In genomic region chr13:21913010-21913409, GRCh38 we compare ENCODE assay signal across 12 cellular contexts.
A peak's percentile ranks its signal among the peaks of the same experiment; 100 is the strongest.
DNase-seq lines count a peak whose midpoint lies in the region; ATAC-seq and TF ChIP-seq lines count a peak whose summit lies in the region.
"Had no signal": no experiment of that assay in that cellular context is flagged by ENCODE, and none has a peak within 500 bp of the region (broad histone marks: within the 10 kb centered on the region; RNA-seq: fewer than 3 reads in every experiment).

No MANE protein-coding gene starts in this region.

- no peak for ATAC-seq in activated CD4-positive, alpha-beta T cell treated with anti-CD3 and anti-CD28 coated beads for 36 hours
- no peak for ATAC-seq in PC-3
- ATAC-seq: T-helper 17 cell had no signal

- TF ChIP-seq CTCF in WERI-Rb-1 (IDR thresholded peaks at IDR 0.05; ENCODE audit: low read depth, low read length) (peak; percentile 33; the same call in 1 of the 2 replicates), progenitor cell of endocrine pancreas (IDR thresholded peaks at IDR 0.05; ENCODE audit: unreplicated experiment) (peak; percentile 40), PC-3 (conservative IDR thresholded peaks at IDR 0.05; ENCODE audit: low read depth, low read length) (no peak), MCF 10A (IDR thresholded peaks at IDR 0.05; ENCODE audit: unreplicated experiment) (no peak)

- no peak overlapping the region for H3K27ac Mint-ChIP-seq in activated CD4-positive, alpha-beta T cell treated with anti-CD3 and anti-CD28 coated beads for 36 hours
- no peak overlapping the region for H3K27ac Mint-ChIP-seq in progenitor cell of endocrine pancreas
- H3K27ac Mint-ChIP-seq in MCF 10A (ENCODE audit: low read depth, unreplicated experiment), result no peak overlapping the region
- H3K27ac Mint-ChIP-seq: dendritic cell treated with granulocyte-macrophage colony-stimulating factor and Interleukin-4, amounts not matched to agents 40 ng/mL and 50 ng/mL, for 4 days; T-helper 17 cell had no signal

- H3K27me3 Mint-ChIP-seq in activated CD4-positive, alpha-beta T cell treated with anti-CD3 and anti-CD28 coated beads for 36 hours, result peaks cover 2% of the 10 kb centered on the region
- H3K27me3 Mint-ChIP-seq in progenitor cell of endocrine pancreas (peaks cover 12% of the 10 kb centered on the region), MCF 10A (ENCODE audit: insufficient read depth, unreplicated experiment) (no peaks in the 10 kb centered on the region)
- H3K27me3 Mint-ChIP-seq: dendritic cell treated with granulocyte-macrophage colony-stimulating factor and Interleukin-4, amounts not matched to agents 40 ng/mL and 50 ng/mL, for 4 days had no signal

- H3K36me3 ChIP-seq in WERI-Rb-1, result no peaks in the 10 kb centered on the region
- no peaks in the 10 kb centered on the region for H3K36me3 ChIP-seq in PC-3 (ENCODE audit: low read depth, low read length)
- H3K36me3 ChIP-seq: MG63 had no signal

- H3K9me3 Mint-ChIP-seq in activated CD4-positive, alpha-beta T cell treated with anti-CD3 and anti-CD28 coated beads for 36 hours (ENCODE audit: low read depth), result no peaks in the 10 kb centered on the region
- H3K9me3 Mint-ChIP-seq in progenitor cell of endocrine pancreas (ENCODE audit: low read depth) (no peaks in the 10 kb centered on the region), MCF 10A (ENCODE audit: unreplicated experiment) (no peaks in the 10 kb centered on the region)
- H3K9me3 Mint-ChIP-seq: dendritic cell treated with granulocyte-macrophage colony-stimulating factor and Interleukin-4, amounts not matched to agents 40 ng/mL and 50 ng/mL, for 4 days had no signal

- in situ Hi-C loops in KBM-7 (cut with MboI; ENCODE audit: low pct_unique_long_range_greater_than_20kb, low sequenced_read_pairs), result no loop called here

- no peaks in the 10 kb centered on the region for H3K36me3 Mint-ChIP-seq in activated CD4-positive, alpha-beta T cell treated with anti-CD3 and anti-CD28 coated beads for 36 hours (ENCODE audit: low read depth)
- H3K36me3 Mint-ChIP-seq in progenitor cell of endocrine pancreas (ENCODE audit: insufficient read depth), result no peaks in the 10 kb centered on the region
- no peaks in the 10 kb centered on the region for H3K36me3 Mint-ChIP-seq in MCF 10A (ENCODE audit: insufficient read depth, unreplicated experiment)

- no peak overlapping the region for H3K4me2 ChIP-seq in PC-3 (ENCODE audit: low read length)

- no peak overlapping the region for H3K9ac ChIP-seq in PC-3 (ENCODE audit: low read length)

- CTCF ChIA-PET in activated CD4-positive, alpha-beta T cell treated with anti-CD3 and anti-CD28 coated beads for 36 hours (lab: Charles Lee), result interaction anchor here (0.6 to 1.3 kb wide), 4 partner anchors 10 to 47 kb away, joined by 3 read pairs; no protein-coding TSS in a partner anchor
- CTCF ChIA-PET in PC-3 (lab: Charles Lee), result no interaction called here
- CTCF ChIA-PET in MCF 10A (lab: Yijun Ruan, JAX), result interaction anchor here (0.7 to 1.3 kb wide), 2 partner anchors 21 to 306 kb away, joined by 3 read pairs; no protein-coding TSS in a partner anchor

- no peaks in the 10 kb centered on the region for H3K4me1 ChIP-seq in PC-3 (ENCODE audit: insufficient read depth, low read length)

- DNase-seq in activated CD4-positive, alpha-beta T cell treated with anti-CD3 and anti-CD28 coated beads for 36 hours, result peak; percentile 22
- no peak for DNase-seq in activated CD4-positive, alpha-beta T cell treated with anti-CD3 and anti-CD28 coated beads, Interleukin-2, amount 50 U/mL, for 1 hour
- DNase-seq in KBM-7, result peak; percentile 51
- DNase-seq in WERI-Rb-1, result no peak
- DNase-seq in progenitor cell of endocrine pancreas (ENCODE audit: low spot score, unreplicated experiment), result no peak
- DNase-seq in PC-3, result no peak
- DNase-seq in NCI-H2196 (lab: John Stamatoyannopoulos, UW; ENCODE audit: unreplicated experiment), result no peak
- no peak for DNase-seq in MCF 10A (ENCODE audit: unreplicated experiment)
- DNase-seq: foreskin melanocyte, MG63, T-helper 17 cell had no signal

- H3K9me2 ChIP-seq in PC-3 (replicated peaks; ENCODE audit: low read length), result no peaks in the 10 kb centered on the region

- H3K27me3 ChIP-seq in WERI-Rb-1 (ENCODE audit: insufficient read depth, low read depth, severe bottlenecking), result peaks cover 96% of the 10 kb centered on the region
- peaks cover 6% of the 10 kb centered on the region; the same call in 1 of the 2 replicates for H3K27me3 ChIP-seq in PC-3 (ENCODE audit: low read length)
- H3K27me3 ChIP-seq: MG63 had no signal

- H3K27ac ChIP-seq in WERI-Rb-1 (no peak overlapping the region), PC-3 (ENCODE audit: low read length) (no peak overlapping the region)

- POLR2A ChIA-PET in activated CD4-positive, alpha-beta T cell treated with anti-CD3 and anti-CD28 coated beads for 36 hours (lab: Charles Lee), result no interaction called here
- POLR2A ChIA-PET in PC-3 (lab: Charles Lee; ENCODE audit: unreplicated experiment) (no interaction called here), MCF 10A (lab: Yijun Ruan, JAX) (no interaction called here)

- intact Hi-C loops in activated CD4-positive, alpha-beta T cell treated with anti-CD3 and anti-CD28 coated beads for 36 hours (cut with DNase I, micrococcal nuclease), result loop anchor here (2.0 to 5.0 kb wide), 2 partner anchors 364 to 366 kb away; no protein-coding TSS in a partner anchor
- intact Hi-C loops in PC-3 (cut with micrococcal nuclease) (no loop called here), MCF 10A (cut with micrococcal nuclease) (loop anchor here (10.0 kb wide), 1 partner anchor 192 kb away; no protein-coding TSS in a partner anchor)

- H4K20me1 ChIP-seq in PC-3 (ENCODE audit: low read length), result no peaks in the 10 kb centered on the region

- no peak overlapping the region for H3K4me3 ChIP-seq in WERI-Rb-1 (ENCODE audit: low read depth, low read length)
- no peak overlapping the region for H3K4me3 ChIP-seq in PC-3 (ENCODE audit: low read length)
- H3K4me3 ChIP-seq: MG63 had no signal

- no peak overlapping the region for H3K4me3 Mint-ChIP-seq in activated CD4-positive, alpha-beta T cell treated with anti-CD3 and anti-CD28 coated beads for 36 hours
- no peak overlapping the region for H3K4me3 Mint-ChIP-seq in progenitor cell of endocrine pancreas (ENCODE audit: low read depth)
- no peak overlapping the region for H3K4me3 Mint-ChIP-seq in MCF 10A (ENCODE audit: unreplicated experiment)
- H3K4me3 Mint-ChIP-seq: dendritic cell treated with granulocyte-macrophage colony-stimulating factor and Interleukin-4, amounts not matched to agents 40 ng/mL and 50 ng/mL, for 4 days; T-helper 17 cell had no signal

- no peaks in the 10 kb centered on the region for H3K79me2 ChIP-seq in PC-3 (ENCODE audit: low read length)

- no TSS peak for BruUV-seq in PC-3 (replicated peaks; lab: Mats Ljungman, UMichigan)
- no TSS peak for BruUV-seq in MCF 10A (replicated peaks; lab: Mats Ljungman, UMichigan)

- no peaks in the 10 kb centered on the region for H3F3A ChIP-seq in PC-3 (ENCODE audit: low read length, unreplicated experiment)

- no peaks in the 10 kb centered on the region for H3K4me1 Mint-ChIP-seq in activated CD4-positive, alpha-beta T cell treated with anti-CD3 and anti-CD28 coated beads for 36 hours
- no peaks in the 10 kb centered on the region for H3K4me1 Mint-ChIP-seq in progenitor cell of endocrine pancreas (ENCODE audit: low read depth)
- H3K4me1 Mint-ChIP-seq in MCF 10A (ENCODE audit: insufficient read depth, unreplicated experiment), result peaks cover 5% of the 10 kb centered on the region

- H3K9me3 ChIP-seq in WERI-Rb-1 (ENCODE audit: severe bottlenecking) (no peaks in the 10 kb centered on the region), PC-3 (ENCODE audit: low read length) (no peaks in the 10 kb centered on the region)
- H3K9me3 ChIP-seq: MG63 had no signal

- no peak overlapping the region for H2AFZ ChIP-seq in PC-3 (ENCODE audit: low read length)

Comparison
In these comparisons a context has a peak if more than half of its experiments do, and no peak if none do; other contexts are left out.
1. DNase-seq: peak in activated CD4-positive, alpha-beta T cell treated with anti-CD3 and anti-CD28 coated beads for 36 hours (single experiment) and KBM-7 (single experiment); none in activated CD4-positive, alpha-beta T cell treated with anti-CD3 and anti-CD28 coated beads, Interleukin-2, amount 50 U/mL, for 1 hour (single experiment), WERI-Rb-1 (single experiment), progenitor cell of endocrine pancreas (single experiment), PC-3 (single experiment), NCI-H2196 (single experiment) and MCF 10A (single experiment).
2. CTCF ChIP-seq: peak in WERI-Rb-1 (single experiment) and progenitor cell of endocrine pancreas (single experiment); none in PC-3 (single experiment) and MCF 10A (single experiment).